8 cellular contexts compared by ENCODE assay signal in genomic region chrX:63686878-63687714, GRCh38.
A peak's percentile ranks its signal among the peaks of the same experiment; 100 is the strongest.
DNase-seq lines count a peak whose midpoint lies in the region; ATAC-seq and TF ChIP-seq lines count a peak whose summit lies in the region.

No MANE protein-coding gene starts in this region.

- peaks cover 0 to 35% (median 0%) of the 10 kb centered on the region in 3 donors for H3K36me3 ChIP-seq in tibial nerve

- no peak for ATAC-seq in stimulated activated naive CD8-positive, alpha-beta T cell treated with anti-CD3 and anti-CD28 coated beads, Interleukin-15, amount 100 ng/mL, for 72 hours
- no peak for ATAC-seq in stimulated activated naive CD8-positive, alpha-beta T cell treated with anti-CD3 and anti-CD28 coated beads, Interleukin-15, Interleukin-2, amounts not matched to agents 100 U/mL and 50 U/mL, for 24 hours
- peak; percentile 60 for ATAC-seq in HG02610 (IDR thresholded peaks at IDR 0.05; ENCODE audit: unreplicated experiment)

- WGBS in tibial nerve, 2 donors = 10 to 13% methylated on average over 1 of the region's 1 CpG

- no peaks in the 10 kb centered on the region for H3K4me1 Mint-ChIP-seq in stimulated activated naive CD8-positive, alpha-beta T cell treated with anti-CD3 and anti-CD28 coated beads, Interleukin-15, amount 100 ng/mL, for 72 hours

- no peak for TF ChIP-seq POLR2A in tibial nerve (IDR thresholded peaks at IDR 0.05)

- H3K27ac ChIP-seq in tibial nerve = no peak overlapping the region

- TF ChIP-seq CTCF in tibial nerve (IDR thresholded peaks at IDR 0.05) = peak; percentile 20 to 27 (median 25)

- no peaks in the 10 kb centered on the region for H3K27me3 ChIP-seq in tibial nerve

- H3K9me3 Mint-ChIP-seq in stimulated activated naive CD8-positive, alpha-beta T cell treated with anti-CD3 and anti-CD28 coated beads, Interleukin-15, amount 100 ng/mL, for 72 hours = peaks cover 0 to 7% of the 10 kb centered on the region in 2 donors

- H3K4me1 ChIP-seq in tibial nerve = no peaks in the 10 kb centered on the region

- peaks cover 0 to 7% (median 0%) of the 10 kb centered on the region in 4 donors for H3K9me3 ChIP-seq in tibial nerve

- H3K27ac Mint-ChIP-seq in stimulated activated naive CD8-positive, alpha-beta T cell treated with anti-CD3 and anti-CD28 coated beads, Interleukin-15, amount 100 ng/mL, for 72 hours = no peak overlapping the region

- no peaks in the 10 kb centered on the region for H3K27me3 Mint-ChIP-seq in stimulated activated naive CD8-positive, alpha-beta T cell treated with anti-CD3 and anti-CD28 coated beads, Interleukin-15, amount 100 ng/mL, for 72 hours

- no peak overlapping the region for H3K4me3 Mint-ChIP-seq in stimulated activated naive CD8-positive, alpha-beta T cell treated with anti-CD3 and anti-CD28 coated beads, Interleukin-15, amount 100 ng/mL, for 72 hours

- TF ChIP-seq EP300 in tibial nerve (IDR thresholded peaks at IDR 0.05) = no peak

- DNase-seq in stimulated activated naive CD8-positive, alpha-beta T cell treated with anti-CD3 and anti-CD28 coated beads, Interleukin-15, amount 100 ng/mL, for 72 hours = peak; percentile 1 to 9
- no peak for DNase-seq in stimulated activated naive CD8-positive, alpha-beta T cell treated with anti-CD3 and anti-CD28 coated beads, Interleukin-15, Interleukin-2, amounts not matched to agents 100 U/mL and 50 U/mL, for 24 hours
- DNase-seq in NCI-H2171 (lab: John Stamatoyannopoulos, UW) (peak; percentile 1), amniotic epithelial cell (ENCODE audit: low read depth) (peak; percentile 40), iPS DF 19.7 (ENCODE audit: low read depth, low spot score) (peak; percentile 15), tibial nerve (ENCODE audit: low spot score in 2 of 2) (peak in 1 of 2 donors; percentile 5), NCI-H1048 (lab: John Stamatoyannopoulos, UW) (no peak)

- no peak overlapping the region for H3K4me3 ChIP-seq in tibial nerve

Comparison
In these comparisons a context has a peak if more than half of its experiments do, and no peak if none do; other contexts are left out.
1. DNase-seq: peak in stimulated activated naive CD8-positive, alpha-beta T cell treated with anti-CD3 and anti-CD28 coated beads, Interleukin-15, amount 100 ng/mL, for 72 hours (2 of 2), NCI-H2171 (single experiment), amniotic epithelial cell (single experiment) and iPS DF 19.7 (single experiment); none in stimulated activated naive CD8-positive, alpha-beta T cell treated with anti-CD3 and anti-CD28 coated beads, Interleukin-15, Interleukin-2, amounts not matched to agents 100 U/mL and 50 U/mL, for 24 hours (single experiment) and NCI-H1048 (single experiment).